In the genomic region with DNA sequence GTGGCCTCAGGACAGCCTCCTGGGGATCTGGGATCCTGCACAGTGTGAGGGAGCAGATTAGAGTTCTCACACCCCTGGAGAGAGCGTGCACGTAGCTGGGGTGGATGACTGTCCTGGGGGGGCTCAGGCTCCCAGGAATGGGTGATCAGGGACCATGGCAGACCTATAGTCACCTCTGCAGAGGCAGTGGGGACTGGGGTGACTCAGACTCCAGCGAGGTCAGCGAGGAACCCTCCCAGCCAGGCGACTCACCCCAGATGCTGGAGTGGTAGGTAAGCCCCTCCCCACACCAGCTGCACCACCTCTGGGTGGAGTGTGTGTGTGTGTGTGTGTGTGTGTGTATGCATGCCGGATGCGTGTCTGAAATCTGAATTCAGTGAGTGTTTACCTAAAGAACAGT, we compare ENCODE assay signal across 13 cellular contexts. TPM values are rescaled to one million over a fixed set of nuclear protein-coding genes. Genes with fewer than 3 reads are reported as not detected.
DNase-seq lines count a peak whose midpoint lies in the region; ATAC-seq lines count a peak whose summit lies in the region.
"Had no signal": no experiment of that assay in that cellular context is flagged by ENCODE, and none has a peak within 500 bp of the region (broad histone marks: within the 10 kb centered on the region; RNA-seq: fewer than 3 reads in every experiment).

No MANE protein-coding gene starts in this region.

- no peaks in the 10 kb centered on the region for H3K9me3 Mint-ChIP-seq in activated naive CD8-positive, alpha-beta T cell treated with anti-CD3 and anti-CD28 coated beads for 36 hours

- H3K4me1 Mint-ChIP-seq in activated naive CD8-positive, alpha-beta T cell treated with anti-CD3 and anti-CD28 coated beads for 36 hours, result peaks cover 6% of the 10 kb centered on the region

- in situ Hi-C loops in Caki2 (cut with HindIII; ENCODE audit: low pct_unique_long_range_greater_than_20kb, low sequenced_read_pairs), result no loop called here

- intact Hi-C loops in left ventricle myocardium superior (cut with micrococcal nuclease), result no loop called here

- ATAC-seq in left ventricle myocardium superior, result no peak

- DNase-seq in AG08395 (ENCODE audit: low spot score) (peak; percentile 44), Caki2 (ENCODE audit: low read depth) (peak; percentile 37), NCI-H2029 treated with DMSO at 0.1 percent for 48 hours (lab: John Stamatoyannopoulos, UW) (peak; percentile 60), DMS114 treated with DMSO at 0.1 percent for 48 hours (lab: John Stamatoyannopoulos, UW; ENCODE audit: unreplicated experiment) (no peak), left ventricle myocardium superior (no peak), midbrain (lab: John Stamatoyannopoulos, UW) (no peak)
- DNase-seq in activated naive CD8-positive, alpha-beta T cell treated with anti-CD3 and anti-CD28 coated beads for 36 hours, result peak; percentile 40
- DNase-seq: activated CD8-positive, alpha-beta memory T cell treated with anti-CD3 and anti-CD28 coated beads for 24 hours; NCI-H2081 had no signal

- H3K27me3 Mint-ChIP-seq in activated naive CD8-positive, alpha-beta T cell treated with anti-CD3 and anti-CD28 coated beads for 36 hours, result no peaks in the 10 kb centered on the region

- no peak overlapping the region for H3K27ac Mint-ChIP-seq in activated naive CD8-positive, alpha-beta T cell treated with anti-CD3 and anti-CD28 coated beads for 36 hours

- no peaks in the 10 kb centered on the region for H3K36me3 Mint-ChIP-seq in activated naive CD8-positive, alpha-beta T cell treated with anti-CD3 and anti-CD28 coated beads for 36 hours

- no peak overlapping the region for H3K4me3 Mint-ChIP-seq in activated naive CD8-positive, alpha-beta T cell treated with anti-CD3 and anti-CD28 coated beads for 36 hours

RNA-seq across cellular contexts. Expression of a gene that starts 17.3 kb away (rescaled TPM):
- total RNA-seq in Caki2 (2014; rRNA removed; shearing (Covaris generic); ENCODE audit: low replicate concordance), result not detected in 2 replicates
- total RNA-seq in activated naive CD8-positive, alpha-beta T cell treated with anti-CD3 and anti-CD28 coated beads for 36 hours, result not detected
- not detected for total RNA-seq in left ventricle myocardium superior
- total RNA-seq: astrocyte, mucosa of gallbladder, SJSA1, urinary bladder had no signal

Comparison
In these comparisons a context has a peak if more than half of its experiments do, and no peak if none do; other contexts are left out.
1. DNase-seq: peak in AG08395 (single experiment), Caki2 (single experiment), NCI-H2029 treated with DMSO at 0.1 percent for 48 hours (single experiment) and activated naive CD8-positive, alpha-beta T cell treated with anti-CD3 and anti-CD28 coated beads for 36 hours (single experiment); none in DMS114 treated with DMSO at 0.1 percent for 48 hours (single experiment), left ventricle myocardium superior (single experiment) and midbrain (single experiment).